ENCODE assay signal across 33 cellular contexts in genomic region chr12:30187426-30187825, GRCh38.
"Had no signal": no experiment of that assay in that cellular context is flagged by ENCODE, and none has a peak within 500 bp of the region (broad histone marks: within the 10 kb centered on the region; RNA-seq: fewer than 3 reads in every experiment).

No MANE protein-coding gene starts in this region.

- H3K27ac ChIP-seq: adrenal gland, ascending aorta, body of pancreas, brain microvascular endothelial cell, breast epithelium, cardiac muscle cell had no signal

- H3K4me1 ChIP-seq: adrenal gland, ascending aorta, body of pancreas, breast epithelium had no signal

- H3K9me3 ChIP-seq: adrenal gland, ascending aorta, body of pancreas, breast epithelium had no signal

- FAIRE-seq: astrocyte, bronchial epithelial cell, colon had no signal

- H3K27me3 ChIP-seq: adrenal gland, ascending aorta, body of pancreas, brain microvascular endothelial cell, breast epithelium, cardiac muscle cell had no signal

- H3K36me3 ChIP-seq: adrenal gland, ascending aorta, brain microvascular endothelial cell, breast epithelium, cardiac muscle cell had no signal

- H3K4me3 ChIP-seq: adrenal gland, ascending aorta, body of pancreas, breast epithelium, cardiac muscle cell had no signal

- ATAC-seq: activated naive CD4-positive, alpha-beta T cell treated with anti-CD3 and anti-CD28 coated beads, Interleukin-2, amount 50 U/mL, for 72 hours; activated naive CD8-positive, alpha-beta T cell treated with anti-CD3 and anti-CD28 coated beads, Interleukin-2, amount 50 U/mL, for 24 hours; activated T-cell treated with anti-CD3 and anti-CD28 coated beads, Interleukin-2, amount 50 U/mL, for 4 hours; activated T-cell treated with anti-CD3 and anti-CD28 coated beads, Interleukin-2, amount 50 U/mL, for 72 hours; activated T-helper 17 cell treated with anti-CD3 and anti-CD28 coated beads, Interleukin-2, amount 50 U/mL, for 72 hours; body of pancreas had no signal

- DNase-seq: activated effector memory CD4-positive, alpha-beta T cell treated with anti-CD3 and anti-CD28 coated beads, Interleukin-2, amount 50 U/mL, for 16 hours; activated effector memory CD4-positive, alpha-beta T cell treated with Interleukin-2 at 50 U/mL for 16 hours; activated gamma-delta T cell; activated gamma-delta T cell treated with Interleukin-2 at 50 U/mL for 16 hours; activated naive CD4-positive, alpha-beta T cell; activated naive CD4-positive, alpha-beta T cell treated with anti-CD3 and anti-CD28 coated beads for 36 hours; activated naive CD4-positive, alpha-beta T cell treated with anti-CD3 and anti-CD28 coated beads, Interleukin-2, amount 10 ng/mL, durations not matched to agents 7 days and 5 days; activated naive CD4-positive, alpha-beta T cell treated with anti-CD3 and anti-CD28 coated beads, Interleukin-2, amount 50 U/mL, for 16 hours; activated naive CD4-positive, alpha-beta T cell treated with Interleukin-2 at 50 U/mL for 16 hours; activated naive CD8-positive, alpha-beta T cell treated with anti-CD3 and anti-CD28 coated beads for 36 hours; activated naive CD8-positive, alpha-beta T cell treated with anti-CD3 and anti-CD28 coated beads, Interleukin-2, amount 10 ng/mL, durations not matched to agents 7 days and 5 days; activated naive CD8-positive, alpha-beta T cell treated with anti-CD3 and anti-CD28 coated beads, Interleukin-2, amount 50 U/mL, for 24 hours; activated T-cell treated with anti-CD3 and anti-CD28 coated beads, Interleukin-2, amount 50 U/mL, for 4 hours; activated T-cell treated with anti-CD3 and anti-CD28 coated beads, Interleukin-2, amount 50 U/mL, for 48 hours; activated T-cell treated with anti-CD3 and anti-CD28 coated beads, Interleukin-2, amount 50 U/mL, for 72 hours; adrenal gland; amniotic stem cell; amygdala; anterior cingulate cortex; aorta; body of pancreas; brain microvascular endothelial cell; caudate nucleus; central memory CD4-positive, alpha-beta T cell; cerebellar nuclear complex had no signal
